20 cellular contexts compared by ENCODE assay signal in genomic region chr7:114334992-114335391, GRCh38.
"Had no signal": no experiment of that assay in that cellular context is flagged by ENCODE, and none has a peak within 500 bp of the region (broad histone marks: within the 10 kb centered on the region; RNA-seq: fewer than 3 reads in every experiment).

No MANE protein-coding gene starts in this region.

- H3K4me1 ChIP-seq: gastroesophageal sphincter, heart left ventricle, psoas muscle, thyroid gland had no signal

- H3K36me3 ChIP-seq: gastroesophageal sphincter, heart left ventricle, ovary, thyroid gland had no signal

- H3K4me3 ChIP-seq: gastroesophageal sphincter, heart left ventricle, ovary, psoas muscle, thyroid gland had no signal

- H3K9me3 ChIP-seq: gastroesophageal sphincter, heart left ventricle, ovary, psoas muscle, thyroid gland had no signal

- H3K27ac ChIP-seq: gastroesophageal sphincter, heart left ventricle, ovary, psoas muscle, thyroid gland, VCaP had no signal

- DNase-seq: activated CD4-positive, alpha-beta T cell treated with anti-CD3 and anti-CD28 coated beads for 1 hour; activated CD8-positive, alpha-beta memory T cell treated with anti-CD3 and anti-CD28 coated beads for 24 hours; activated effector memory CD4-positive, alpha-beta T cell treated with anti-CD3 and anti-CD28 coated beads, Interleukin-2, amount 50 U/mL, for 16 hours; activated naive CD4-positive, alpha-beta T cell treated with anti-CD3 and anti-CD28 coated beads, Interleukin-2, amount 50 U/mL, for 16 hours; activated T-cell treated with anti-CD3 and anti-CD28 coated beads, Interleukin-2, amount 50 U/mL, for 72 hours; aorta; cerebellar nuclear complex; effector CD4-positive, alpha-beta T cell; heart left ventricle; immature natural killer cell; mesendoderm; naive thymus-derived CD4-positive, alpha-beta T cell; ovary; psoas muscle; right cardiac atrium; stimulated activated CD4-positive, alpha-beta T cell treated with anti-CD3 and anti-CD28 coated beads, Interleukin-2, amount 100 ng/mL, for 24 hours; stimulated activated naive CD4-positive, alpha-beta T cell treated with Interleukin-2 at 50 U/mL for 16 hours; thyroid gland had no signal

- H3K27me3 ChIP-seq: gastroesophageal sphincter, heart left ventricle, ovary, thyroid gland had no signal
